ENCODE assay signal across 8 cellular contexts in the genomic region with DNA sequence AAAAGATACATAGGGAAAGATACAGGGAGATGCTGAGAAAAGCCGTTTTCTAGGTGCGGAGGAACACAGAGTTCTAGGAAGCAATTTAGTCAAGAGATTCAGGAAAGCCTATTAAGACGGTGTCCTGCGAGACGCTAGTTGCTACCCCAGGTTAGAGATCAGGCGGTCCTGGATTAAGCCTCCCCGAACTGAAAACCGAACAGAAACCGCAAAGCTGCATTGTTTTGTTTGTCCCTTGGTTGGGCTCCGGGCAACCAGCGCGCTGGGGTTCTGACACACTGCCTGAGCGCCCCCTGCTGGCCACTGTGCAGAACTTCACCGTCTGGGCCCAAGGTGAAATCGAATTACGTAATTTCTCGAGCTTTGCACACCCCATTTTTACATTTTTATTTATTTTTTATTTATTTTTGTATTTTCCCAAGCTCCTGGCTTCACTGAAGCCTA. TPM values are rescaled to one million over a fixed set of nuclear protein-coding genes. Genes with fewer than 3 reads are reported as not detected.
DNase-seq lines count a peak whose midpoint lies in the region; ATAC-seq and TF ChIP-seq lines count a peak whose summit lies in the region.

No MANE protein-coding gene starts in this region.

- H3K36me3 ChIP-seq in CD8-positive, alpha-beta T cell (ENCODE audit: insufficient read depth, low read length): no peaks in the 10 kb centered on the region
- no peaks in the 10 kb centered on the region for H3K36me3 ChIP-seq in mesenchymal stem cell (ENCODE audit: control insufficient read depth in 1 of 2, insufficient read depth in 2 of 2, low read depth in 1 of 2, low read length in 2 of 2)

- H3K27ac Mint-ChIP-seq in CD8-positive, alpha-beta T cell: peak overlapping the region; percentile 50
- peak overlapping the region; percentile 62 to 97 for H3K27ac Mint-ChIP-seq in effector memory CD8-positive, alpha-beta T cell

- peak overlapping the region; percentile 82 for H3K4me2 ChIP-seq in mesenchymal stem cell (ENCODE audit: low read length, poor library complexity, severe bottlenecking)

- peak overlapping the region in 1 of 2 experiments; percentile 10 for H2BK12ac ChIP-seq in mesenchymal stem cell (ENCODE audit: low read length in 2 of 2)

- H2BK15ac ChIP-seq in mesenchymal stem cell (ENCODE audit: low read depth, poor library complexity, severe bottlenecking): no peak overlapping the region

- no peaks in the 10 kb centered on the region for H3K9me3 ChIP-seq in CD8-positive, alpha-beta T cell (ENCODE audit: low read length)
- H3K9me3 ChIP-seq in mesenchymal stem cell (ENCODE audit: control insufficient read depth, low read length): no peaks in the 10 kb centered on the region

- no peak overlapping the region for H2BK5ac ChIP-seq in mesenchymal stem cell (ENCODE audit: low read depth, low read length, poor library complexity, severe bottlenecking)

- H3K4me1 ChIP-seq in CD8-positive, alpha-beta T cell (ENCODE audit: insufficient read depth, low read length): peaks cover 5% of the 10 kb centered on the region
- H3K4me1 ChIP-seq in mesenchymal stem cell (ENCODE audit: control insufficient read depth, insufficient read depth, low read depth, low read length): peaks cover 8% of the 10 kb centered on the region

- H2BK120ac ChIP-seq in mesenchymal stem cell (ENCODE audit: low read depth, low read length): peak overlapping the region; percentile 50

- H3K4me3 Mint-ChIP-seq in CD8-positive, alpha-beta T cell: peak overlapping the region; percentile 83
- H3K4me3 Mint-ChIP-seq in effector memory CD8-positive, alpha-beta T cell: peak overlapping the region; percentile 47 to 73

- no peak overlapping the region for H4K91ac ChIP-seq in mesenchymal stem cell (ENCODE audit: low read length)

- intact Hi-C loops in CD8-positive, alpha-beta T cell (cut with DNase I, micrococcal nuclease): loop anchor here (1.0 to 5.0 kb wide), 6 partner anchors 142 to 667 kb away; partner anchors contain the start of gene LRRC58 (in 2 of the 2)

- no peak overlapping the region for H3K23ac ChIP-seq in mesenchymal stem cell (ENCODE audit: low read length in 2 of 2)

- H3K4me1 Mint-ChIP-seq in CD8-positive, alpha-beta T cell (ENCODE audit: low read depth): peaks cover 16% of the 10 kb centered on the region
- H3K4me1 Mint-ChIP-seq in effector memory CD8-positive, alpha-beta T cell (ENCODE audit: low read depth in 2 of 2): peaks cover 3 to 9% of the 10 kb centered on the region in 2 donors

- peak; percentile 93 for TF ChIP-seq CTCF in CD8-positive, alpha-beta T cell (IDR thresholded peaks at IDR 0.05)
- TF ChIP-seq CTCF in HL-60 (IDR thresholded peaks at IDR 0.05; ENCODE audit: insufficient read depth, low read length): peak; percentile 80

- no peaks in the 10 kb centered on the region for H3K9me3 Mint-ChIP-seq in CD8-positive, alpha-beta T cell
- H3K9me3 Mint-ChIP-seq in effector memory CD8-positive, alpha-beta T cell: no peaks in the 10 kb centered on the region

- no peaks in the 10 kb centered on the region for H3K27me3 ChIP-seq in CD8-positive, alpha-beta T cell (ENCODE audit: insufficient read depth, low read length)
- H3K27me3 ChIP-seq in HL-60 (ENCODE audit: insufficient read depth, poor library complexity, severe bottlenecking): no peaks in the 10 kb centered on the region
- no peaks in the 10 kb centered on the region for H3K27me3 ChIP-seq in mesenchymal stem cell (ENCODE audit: control insufficient read depth in 1 of 2, insufficient read depth in 1 of 2, low read length in 2 of 2)

- no peak overlapping the region for H3K18ac ChIP-seq in mesenchymal stem cell (ENCODE audit: low read depth in 1 of 2, low read length in 2 of 2)

- H3K36me3 Mint-ChIP-seq in CD8-positive, alpha-beta T cell: no peaks in the 10 kb centered on the region
- peaks cover 10% of the 10 kb centered on the region for H3K36me3 Mint-ChIP-seq in effector memory CD8-positive, alpha-beta T cell (ENCODE audit: insufficient read depth)

- peak overlapping the region; percentile 98 for H3K9ac ChIP-seq in mesenchymal stem cell (ENCODE audit: low read length)

- peaks cover 2% of the 10 kb centered on the region for H3K79me1 ChIP-seq in mesenchymal stem cell (replicated peaks; ENCODE audit: low read length, poor library complexity, severe bottlenecking)

- no peak overlapping the region for H4K8ac ChIP-seq in mesenchymal stem cell (ENCODE audit: low read length)

- H3K14ac ChIP-seq in mesenchymal stem cell (ENCODE audit: low read length in 2 of 2): no peak overlapping the region

- POLR2A ChIA-PET in CD8-positive, alpha-beta T cell (lab: Charles Lee): interaction anchor here (0.7 to 1.5 kb wide), 4 partner anchors 37 to 315 kb away, joined by 3 to 5 read pairs (median 4); partner anchors contain the start of genes NDUFB4 and RABL3

- H2AFZ ChIP-seq in mesenchymal stem cell (ENCODE audit: low read depth, low read length): peak overlapping the region; percentile 67

- peak; percentile 81 to 91 (median 86) for DNase-seq in CD8-positive, alpha-beta T cell
- DNase-seq in HL-60 (ENCODE audit: low read depth in 1 of 2, low spot score in 1 of 2): peak; percentile 86 to 87
- DNase-seq in NK-92 (lab: John Stamatoyannopoulos, UW; ENCODE audit: unreplicated experiment): peak; percentile 40
- peak; percentile 70 to 72 for DNase-seq in activated CD8-positive, alpha-beta memory T cell treated with anti-CD3 and anti-CD28 coated beads for 4 hours (ENCODE audit: low read depth in 2 of 2)
- DNase-seq in effector memory CD8-positive, alpha-beta T cell: peak; percentile 89 to 94 (median 91)
- DNase-seq in mesenchymal stem cell: peak; percentile 95
- peak; percentile 50 for DNase-seq in stimulated activated CD8-positive, alpha-beta memory T cell treated with anti-CD3 and anti-CD28 coated beads, Interleukin-12 subunit alpha, Interleukin-12 subunit beta, amount 100 ng/mL, for 24 hours (ENCODE audit: extremely low read depth)

- CTCF ChIA-PET in CD8-positive, alpha-beta T cell (lab: Charles Lee): interaction anchor here (0.6 to 6.4 kb wide), 53 partner anchors 8 to 667 kb away, joined by 3 to 166 read pairs (median 4); partner anchors contain the start of genes LRRC58 and NDUFB4

- WGBS in mesenchymal stem cell: 3% methylated on average over 13 of the region's 17 CpGs

- peak overlapping the region; percentile 25 for H3K27ac ChIP-seq in CD8-positive, alpha-beta T cell (ENCODE audit: low read depth, low read length)
- H3K27ac ChIP-seq in HL-60 (replicated peaks) (peak overlapping the region; percentile 49), mesenchymal stem cell (ENCODE audit: low read length, poor library complexity, severe bottlenecking) (peak overlapping the region; percentile 70)

- ATAC-seq in CD8-positive, alpha-beta T cell: peak; percentile 90
- peak; percentile 87 for ATAC-seq in GM19467 (IDR thresholded peaks at IDR 0.05; ENCODE audit: unreplicated experiment)
- peak; percentile 95 for ATAC-seq in effector memory CD8-positive, alpha-beta T cell (replicated peaks)

- peak overlapping the region; percentile 33 for H3K4me3 ChIP-seq in CD8-positive, alpha-beta T cell (ENCODE audit: low read depth, low read length)
- H3K4me3 ChIP-seq in HL-60 (replicated peaks; ENCODE audit: insufficient read depth, low read length) (peak overlapping the region; percentile 43), mesenchymal stem cell (ENCODE audit: insufficient read depth in 1 of 2, low read depth in 1 of 2, low read length in 2 of 2) (peak overlapping the region; percentile 45 to 87)

- no peak overlapping the region for H3K4ac ChIP-seq in mesenchymal stem cell (ENCODE audit: low read depth in 1 of 2, low read length in 2 of 2)

- peaks cover 5% of the 10 kb centered on the region for H3K27me3 Mint-ChIP-seq in CD8-positive, alpha-beta T cell (ENCODE audit: low read depth)
- peaks cover 10 to 14% of the 10 kb centered on the region in 2 donors for H3K27me3 Mint-ChIP-seq in effector memory CD8-positive, alpha-beta T cell

- no peak overlapping the region for H2AK5ac ChIP-seq in mesenchymal stem cell (ENCODE audit: low read length, severe bottlenecking)

RNA-seq across cellular contexts. Expression of gene NDUFB4, which starts 37.3 kb away (rescaled TPM):
- 10 to 100 TPM; 63.2 to 71.5 TPM for total RNA-seq in CD8-positive, alpha-beta T cell
- 376 TPM for polyA plus RNA-seq in mesenchymal stem cell (2013, experiment 1 of 2)
- 362 TPM for polyA plus RNA-seq in mesenchymal stem cell (2013, experiment 2 of 2)

Comparison
In these comparisons a context has a peak if more than half of its experiments do, and no peak if none do; other contexts are left out.
1. Peak in every context shown above with its lines: DNase-seq, ATAC-seq, H3K4me3 ChIP-seq and H3K27ac ChIP-seq.
2. DNase-seq: peak in every context shown above with its lines; median percentile 95 in mesenchymal stem cell; 91 in effector memory CD8-positive, alpha-beta T cell; 86 in HL-60; 86 in CD8-positive, alpha-beta T cell; 71 in activated CD8-positive, alpha-beta memory T cell treated with anti-CD3 and anti-CD28 coated beads for 4 hours; 50 in stimulated activated CD8-positive, alpha-beta memory T cell treated with anti-CD3 and anti-CD28 coated beads, Interleukin-12 subunit alpha, Interleukin-12 subunit beta, amount 100 ng/mL, for 24 hours; 40 in NK-92.